ENCODE assay signal across 19 cellular contexts in genomic region chr17:74465378-74466110, GRCh38. TPM values are rescaled to one million over a fixed set of nuclear protein-coding genes. Genes with fewer than 3 reads are reported as not detected.
A peak's percentile ranks its signal among the peaks of the same experiment; 100 is the strongest.
DNase-seq lines count a peak whose midpoint lies in the region; ATAC-seq, FAIRE-seq and TF ChIP-seq lines count a peak whose summit lies in the region.
"Had no signal": no experiment of that assay in that cellular context is flagged by ENCODE, and none has a peak within 500 bp of the region (broad histone marks: within the 10 kb centered on the region; RNA-seq: fewer than 3 reads in every experiment).

No MANE protein-coding gene starts in this region.

- no peak overlapping the region for H3K4me3 Mint-ChIP-seq in CD8-positive, alpha-beta T cell
- H3K4me3 Mint-ChIP-seq: activated naive CD4-positive, alpha-beta T cell treated with anti-CD3 and anti-CD28 coated beads for 36 hours; stimulated activated memory B cell treated with anti-CD40 and anti-IgM and Interleukin-4, amounts not matched to agents 10 μg/mL and 1 μg/mL and 100 μg/mL, for 72 hours had no signal

- peak overlapping the region; percentile 47 for H3K4me3 ChIP-seq in CD8-positive, alpha-beta T cell (ENCODE audit: low read depth, low read length)
- H3K4me3 ChIP-seq in HEK293 (ENCODE audit: low read depth, low read length) (no peak overlapping the region), keratinocyte (ENCODE audit: control insufficient read depth in 2 of 3, extremely low read depth in 1 of 3, insufficient read depth in 2 of 3, low read depth in 1 of 3, low read length in 3 of 3) (no peak overlapping the region), skeletal muscle tissue (ENCODE audit: low read length in 3 of 3) (no peak overlapping the region)
- H3K4me3 ChIP-seq: GM23248, uterus had no signal

- ATAC-seq in CD8-positive, alpha-beta T cell = no peak
- no peak for ATAC-seq in GM18858 (IDR thresholded peaks at IDR 0.05; ENCODE audit: unreplicated experiment)
- no peak for ATAC-seq in HG03457 (IDR thresholded peaks at IDR 0.05; ENCODE audit: unreplicated experiment)

- H3K27me3 Mint-ChIP-seq in CD8-positive, alpha-beta T cell (ENCODE audit: low read depth) = no peaks in the 10 kb centered on the region
- H3K27me3 Mint-ChIP-seq: stimulated activated memory B cell treated with anti-CD40 and anti-IgM and Interleukin-4, amounts not matched to agents 10 μg/mL and 1 μg/mL and 100 μg/mL, for 72 hours had no signal

- DNase-seq in CD8-positive, alpha-beta T cell = no peak
- DNase-seq in keratinocyte (ENCODE audit: low read depth, low spot score) (no peak), glomerular visceral epithelial cell (ENCODE audit: extremely low spot score) (no peak)
- no peak for DNase-seq in activated CD4-positive, alpha-beta T cell treated with anti-CD3 and anti-CD28 coated beads for 1 hour
- DNase-seq: activated T-cell treated with anti-CD3 and anti-CD28 coated beads, Interleukin-2, amount 50 U/mL, for 1 hour; GM23248; left cardiac atrium; NCI-H2081; NCI-H446 treated with DMSO at 0.1 percent for 48 hours; NK-92 treated with Interleukin-12 subunit alpha and Interleukin-12 subunit beta, amount 100 ng/mL, for 24 hours; uterus had no signal

- no peaks in the 10 kb centered on the region for H3K27me3 ChIP-seq in CD8-positive, alpha-beta T cell (ENCODE audit: insufficient read depth, low read length)
- H3K27me3 ChIP-seq in keratinocyte (ENCODE audit: control insufficient read depth, extremely low read depth, insufficient read depth, low read length) (peaks cover 12% of the 10 kb centered on the region), skeletal muscle tissue (ENCODE audit: control insufficient read depth in 3 of 3, insufficient read depth in 3 of 3, low read length in 3 of 3) (peaks cover 0 to 5% (median 4%) of the 10 kb centered on the region in 3 donors)
- H3K27me3 ChIP-seq: uterus had no signal

- no peaks in the 10 kb centered on the region for H3K79me2 ChIP-seq in keratinocyte (ENCODE audit: control insufficient read depth, insufficient read depth, low read length)

- no peak overlapping the region for H2AFZ ChIP-seq in keratinocyte (ENCODE audit: control insufficient read depth, low read length)
- H2AFZ ChIP-seq: GM23248 had no signal

- dilution Hi-C loops in keratinocyte (cut with MboI; ENCODE audit: extremely low pct_ligation_motif_present, low sequenced_read_pairs) = no loop called here

- peak; percentile 62 for FAIRE-seq in keratinocyte (lab: Jason Lieb, UNC)
- FAIRE-seq: TTC549 had no signal

- no peak overlapping the region for H3K9ac ChIP-seq in keratinocyte (ENCODE audit: control insufficient read depth, extremely low read depth, insufficient read depth, low read length)
- H3K9ac ChIP-seq in skeletal muscle tissue (ENCODE audit: low read depth in 1 of 3, low read length in 3 of 3) = no peak overlapping the region
- H3K9ac ChIP-seq: GM23248 had no signal

- no peak for TF ChIP-seq CTCF in CD8-positive, alpha-beta T cell (IDR thresholded peaks at IDR 0.05)
- TF ChIP-seq CTCF in HEK293 (tag by site-specific recombination; IDR thresholded peaks at IDR 0.05) (no peak), keratinocyte (optimal IDR thresholded peaks at IDR 0.05 in 1 of 3, IDR thresholded peaks at IDR 0.05 in 1 of 3, conservative IDR thresholded peaks at IDR 0.05 in 1 of 3; ENCODE audit: extremely low read depth in 1 of 3, insufficient read depth in 2 of 3, low read length in 3 of 3) (no peak)

- CTCF ChIA-PET in CD8-positive, alpha-beta T cell (lab: Charles Lee) = no interaction called here
- CTCF ChIA-PET in HEK293 (lab: Yijun Ruan, JAX) = no interaction called here

- peaks cover 26% of the 10 kb centered on the region for H3K4me1 Mint-ChIP-seq in CD8-positive, alpha-beta T cell (ENCODE audit: low read depth)

- peak overlapping the region; percentile 29 for H3K27ac ChIP-seq in CD8-positive, alpha-beta T cell (ENCODE audit: low read depth, low read length)
- H3K27ac ChIP-seq in HEK293 (ENCODE audit: extremely low read depth, low read depth, low read length) = no peak overlapping the region
- no peak overlapping the region for H3K27ac ChIP-seq in keratinocyte (ENCODE audit: control insufficient read depth, insufficient read depth, low read length)
- peak overlapping the region; percentile 28 for H3K27ac ChIP-seq in skeletal muscle tissue (ENCODE audit: low read depth, low read length)
- H3K27ac ChIP-seq: GM23248, RWPE1, uterus had no signal

- H3K9me1 ChIP-seq in keratinocyte (ENCODE audit: control insufficient read depth, extremely low read depth, insufficient read depth, low read length) = no peaks in the 10 kb centered on the region

- H3K36me3 Mint-ChIP-seq in CD8-positive, alpha-beta T cell = no peaks in the 10 kb centered on the region

- H3K4me1 ChIP-seq in CD8-positive, alpha-beta T cell (ENCODE audit: insufficient read depth, low read length) = peaks cover 53% of the 10 kb centered on the region
- H3K4me1 ChIP-seq in HEK293 (ENCODE audit: control insufficient read depth, insufficient read depth, low read length) (no peaks in the 10 kb centered on the region), keratinocyte (ENCODE audit: control insufficient read depth, extremely low read depth, insufficient read depth, low read length) (no peaks in the 10 kb centered on the region), skeletal muscle tissue (ENCODE audit: control insufficient read depth in 3 of 3, insufficient read depth in 3 of 3, low read length in 3 of 3) (peaks cover 0 to 6% (median 5%) of the 10 kb centered on the region in 3 donors)
- H3K4me1 ChIP-seq: uterus had no signal

- POLR2A ChIA-PET in CD8-positive, alpha-beta T cell (lab: Charles Lee) = interaction anchor here (1.0 kb wide), 1 partner anchor 10 kb away, joined by 4 read pairs; no protein-coding TSS in a partner anchor
- POLR2A ChIA-PET in HEK293 (lab: Yijun Ruan, JAX) = no interaction called here

- intact Hi-C loops in CD8-positive, alpha-beta T cell (cut with DNase I, micrococcal nuclease) = no loop called here

- H4K20me1 ChIP-seq in keratinocyte (ENCODE audit: control insufficient read depth, extremely low read depth, insufficient read depth, low read length) = no peaks in the 10 kb centered on the region

- no peaks in the 10 kb centered on the region for H3K36me3 ChIP-seq in CD8-positive, alpha-beta T cell (ENCODE audit: insufficient read depth, low read length)
- no peaks in the 10 kb centered on the region; a peak in 1 of 3 replicates for H3K36me3 ChIP-seq in HEK293 (ENCODE audit: control insufficient read depth in 2 of 2, insufficient read depth in 1 of 2, low read length in 2 of 2)
- H3K36me3 ChIP-seq in keratinocyte (ENCODE audit: control insufficient read depth in 2 of 2, extremely low read depth in 1 of 2, insufficient read depth in 2 of 2, low read length in 2 of 2) = no peaks in the 10 kb centered on the region
- H3K36me3 ChIP-seq in skeletal muscle tissue (ENCODE audit: control insufficient read depth in 3 of 3, insufficient read depth in 3 of 3, low read length in 3 of 3) = no peaks in the 10 kb centered on the region
- H3K36me3 ChIP-seq: uterus had no signal

- no peaks in the 10 kb centered on the region for H3K9me3 Mint-ChIP-seq in CD8-positive, alpha-beta T cell
- H3K9me3 Mint-ChIP-seq: activated naive CD4-positive, alpha-beta T cell treated with anti-CD3 and anti-CD28 coated beads for 36 hours; stimulated activated memory B cell treated with anti-CD40 and anti-IgM and Interleukin-4, amounts not matched to agents 10 μg/mL and 1 μg/mL and 100 μg/mL, for 72 hours had no signal

- no peak overlapping the region for H3K4me2 ChIP-seq in keratinocyte (ENCODE audit: control insufficient read depth, extremely low read depth, insufficient read depth, low read depth, low read length)

- no peaks in the 10 kb centered on the region for H3K9me3 ChIP-seq in CD8-positive, alpha-beta T cell (ENCODE audit: low read length)
- no peaks in the 10 kb centered on the region for H3K9me3 ChIP-seq in HEK293 (ENCODE audit: control insufficient read depth, insufficient read depth, low read depth, low read length)
- no peaks in the 10 kb centered on the region for H3K9me3 ChIP-seq in keratinocyte (ENCODE audit: control insufficient read depth, low read depth, low read length)
- no peaks in the 10 kb centered on the region for H3K9me3 ChIP-seq in skeletal muscle tissue (ENCODE audit: control insufficient read depth in 3 of 3, low read length in 3 of 3)
- H3K9me3 ChIP-seq: uterus had no signal

- H3K27ac Mint-ChIP-seq in CD8-positive, alpha-beta T cell = no peak overlapping the region
- H3K27ac Mint-ChIP-seq: stimulated activated memory B cell treated with anti-CD40 and anti-IgM and Interleukin-4, amounts not matched to agents 10 μg/mL and 1 μg/mL and 100 μg/mL, for 72 hours had no signal

TF ChIP-seq in HEK293, 187 proteins besides CTCF, POLR2A, EP300 and RAD21 (continues in another document):
- TF ChIP-seq ZNF701 (tag by site-specific recombination; IDR thresholded peaks at IDR 0.05) = no peak
- TF ChIP-seq ZNF175 (tag by site-specific recombination; IDR thresholded peaks at IDR 0.05) = peak; percentile 16; the same call in 1 of the 2 replicates
- TF ChIP-seq ZNF391 (tag by site-specific recombination; IDR thresholded peaks at IDR 0.05; ENCODE audit: borderline replicate concordance, low read depth) = no peak
- TF ChIP-seq ZNF311 (tag by site-specific recombination; IDR thresholded peaks at IDR 0.05; ENCODE audit: borderline replicate concordance) = 0 out of 2 replicates have a peak, but pooled peaks have one; percentile 8
- no peak for TF ChIP-seq ZNF302 (tag by site-specific recombination; IDR thresholded peaks at IDR 0.05; ENCODE audit: low read depth)

RNA-seq across cellular contexts. Expression of gene CD300A, which starts 0.9 kb away (rescaled TPM):
- 1 to 10 TPM; 3.6 to 4.5 TPM for total RNA-seq in CD8-positive, alpha-beta T cell
- 0.07 to 0.10 TPM in 2 of 3 replicates, not detected in the other for polyA plus RNA-seq in keratinocyte
- not detected for polyA plus RNA-seq in keratinocyte (2011; ENCODE audit: low read depth)
- not detected in 2 replicates for polyA plus RNA-seq in keratinocyte (2011; cell fraction: cytosol; rRNA removed)
- polyA plus RNA-seq in keratinocyte (2011; cell fraction: nucleus; rRNA removed) = 0.08 TPM in 1 of 2 replicates, not detected in the other
- polyA plus RNA-seq in keratinocyte (2012; ENCODE audit: low replicate concordance) = 0.11 TPM in 1 of 2 replicates, not detected in the other
- not detected in 3 replicates for polyA minus RNA-seq in keratinocyte
- polyA minus RNA-seq in keratinocyte (2011; cell fraction: cytosol; rRNA and poly(A)+ RNA removed) = not detected
- not detected in 2 replicates for polyA minus RNA-seq in keratinocyte (2011; cell fraction: nucleus; rRNA and poly(A)+ RNA removed)
- 1.0 TPM for total RNA-seq in skeletal muscle tissue
- total RNA-seq: GM23248 had no signal
- polyA plus RNA-seq: GM23248 had no signal

RNA-seq across cellular contexts. Expression of gene GPRC5C, which starts 33.7 kb away (rescaled TPM):
- under 1 TPM in 1 of 2 experiments, not detected in 1; 0.33 TPM for total RNA-seq in CD8-positive, alpha-beta T cell
- 14.2 to 41.2 TPM (median 24.2 TPM) in 3 replicates for polyA plus RNA-seq in keratinocyte
- polyA plus RNA-seq in keratinocyte (2011; ENCODE audit: low read depth) = 14.0 TPM
- 10.4 and 20.2 TPM in 2 replicates for polyA plus RNA-seq in keratinocyte (2011; cell fraction: cytosol; rRNA removed)
- polyA plus RNA-seq in keratinocyte (2011; cell fraction: nucleus; rRNA removed) = 36.1 and 47.8 TPM in 2 replicates
- polyA plus RNA-seq in keratinocyte (2012; ENCODE audit: low replicate concordance) = 13.5 and 18.1 TPM in 2 replicates
- 20.2 to 42.0 TPM (median 31.6 TPM) in 3 replicates for polyA minus RNA-seq in keratinocyte
- 41.1 TPM for polyA minus RNA-seq in keratinocyte (2011; cell fraction: cytosol; rRNA and poly(A)+ RNA removed)
- 51.3 and 59.7 TPM in 2 replicates for polyA minus RNA-seq in keratinocyte (2011; cell fraction: nucleus; rRNA and poly(A)+ RNA removed)
- 44.4 TPM for total RNA-seq in skeletal muscle tissue
- total RNA-seq: activated naive CD4-positive, alpha-beta T cell treated with anti-CD3 and anti-CD28 coated beads for 36 hours had no signal

Comparison
In these comparisons a context has a peak if more than half of its experiments do, and no peak if none do; other contexts are left out.
1. H3K27ac ChIP-seq: peak in CD8-positive, alpha-beta T cell (single experiment) and skeletal muscle tissue (single experiment); none in HEK293 (single experiment) and keratinocyte (single experiment).
2. RNA of gene GPRC5C, which starts 33.7 kb away (total RNA-seq): 44.4 TPM in skeletal muscle tissue (single experiment); 0.33 TPM in CD8-positive, alpha-beta T cell; every median in the first group is over 10 times any median in the second.